In genomic region chr10:49668684-49669083, GRCh38 we compare ENCODE assay signal across 1 cellular context.
TF ChIP-seq lines count a peak whose summit lies in the region.

No MANE protein-coding gene starts in this region.

TF ChIP-seq in GM23338, 12 proteins besides CTCF, POLR2A, EP300 and RAD21 (continued from another document):
- TF ChIP-seq ETS1 (IDR thresholded peaks at IDR 0.05) (no peak), POLR2AphosphoS5 (IDR thresholded peaks at IDR 0.05; ENCODE audit: low read depth) (no peak), EZH2phosphoT487 (IDR thresholded peaks at IDR 0.05; ENCODE audit: unreplicated experiment) (no peak), ZNF331 (CRISPR knock-in tag; IDR thresholded peaks at IDR 0.05; ENCODE audit: low read depth) (no peak), CREB1 (CRISPR knock-in tag; IDR thresholded peaks at IDR 0.05; ENCODE audit: low read depth) (no peak), ZNF114 (CRISPR knock-in tag; IDR thresholded peaks at IDR 0.05) (no peak), JUNB (IDR thresholded peaks at IDR 0.05; ENCODE audit: unreplicated experiment) (no peak)
